Comparison of ENCODE assay signal across 25 cellular contexts in genomic region chr15:65372787-65373067, GRCh38. TPM values are rescaled to one million over a fixed set of nuclear protein-coding genes. Genes with fewer than 3 reads are reported as not detected.
DNase-seq lines count a peak whose midpoint lies in the region; FAIRE-seq and TF ChIP-seq lines count a peak whose summit lies in the region.
"Had no signal": no experiment of that assay in that cellular context is flagged by ENCODE, and none has a peak within 500 bp of the region (broad histone marks: within the 10 kb centered on the region; RNA-seq: fewer than 3 reads in every experiment).

No MANE protein-coding gene starts in this region.

- FAIRE-seq in GM12892 (lab: Jason Lieb, UNC): no peak
- FAIRE-seq: G401.6, H54, islet of Langerhans had no signal

- peaks cover 14% of the 10 kb centered on the region for H3K79me1 ChIP-seq in mesendoderm (ENCODE audit: low read length)

- DNase-seq in DMS 273 (lab: John Stamatoyannopoulos, UW; ENCODE audit: unreplicated experiment) (peak; percentile 66), DMS 273 treated with DMSO at 0.1 percent for 48 hours (lab: John Stamatoyannopoulos, UW) (no peak), NCI-H526 treated with DMSO at 0.1 percent for 48 hours (lab: John Stamatoyannopoulos, UW) (peak; percentile 72), mesendoderm (no peak), SHP77 treated with DMSO at 0.1 percent for 48 hours (lab: John Stamatoyannopoulos, UW) (no peak), GM12892 (ENCODE audit: insufficient read length) (no peak), NCI-H1930 (lab: John Stamatoyannopoulos, UW) (no peak)
- DNase-seq: activated B cell treated with CpG ODN at 0.5 μM for 24 hours; activated naive CD4-positive, alpha-beta T cell treated with anti-CD3 and anti-CD28 coated beads, Interleukin-2, amount 50 U/mL, for 16 hours; amniotic stem cell; CD4-positive, alpha-beta memory T cell; left ventricle myocardium inferior; naive B cell; NCI-H1417 treated with DMSO at 0.1 percent for 48 hours; NCI-H226; PC-3; stimulated activated naive CD4-positive, alpha-beta T cell; uterus had no signal

- H3K4me1 ChIP-seq in HEK293 (ENCODE audit: control insufficient read depth, insufficient read depth, low read length): no peaks in the 10 kb centered on the region; the same call in 1 of the 2 replicates
- peaks cover 20% of the 10 kb centered on the region for H3K4me1 ChIP-seq in mesendoderm (ENCODE audit: control insufficient read depth, low read depth, low read length)
- H3K4me1 ChIP-seq: breast epithelium, uterus had no signal

- TF ChIP-seq POLR2A in GM12892 (IDR thresholded peaks at IDR 0.05; ENCODE audit: low read depth, low read length): no peak

- H3K4me2 ChIP-seq in mesendoderm (ENCODE audit: low read length): no peak overlapping the region

- H3K36me3 ChIP-seq in HEK293 (ENCODE audit: control insufficient read depth in 2 of 2, insufficient read depth in 1 of 2, low read length in 2 of 2): no peaks in the 10 kb centered on the region; a peak in 1 of 3 replicates
- H3K36me3 ChIP-seq in mesendoderm (ENCODE audit: control insufficient read depth, insufficient read depth, low read length): peaks cover 2% of the 10 kb centered on the region
- H3K36me3 ChIP-seq: breast epithelium, left ventricle myocardium inferior, thoracic aorta, uterus had no signal

- no peak overlapping the region for H3K18ac ChIP-seq in mesendoderm (ENCODE audit: low read length)

- H3K9me3 ChIP-seq in HEK293 (ENCODE audit: control insufficient read depth, insufficient read depth, low read depth, low read length): no peaks in the 10 kb centered on the region
- H3K9me3 ChIP-seq: breast epithelium, left ventricle myocardium inferior, thoracic aorta, uterus had no signal

- H4K5ac ChIP-seq in mesendoderm (ENCODE audit: low read length): no peak overlapping the region

- H3K27ac ChIP-seq in HEK293 (ENCODE audit: extremely low read depth, low read depth, low read length): no peak overlapping the region
- no peak overlapping the region for H3K27ac ChIP-seq in mesendoderm (ENCODE audit: low read depth, low read length)
- H3K27ac ChIP-seq: 22Rv1, breast epithelium, left ventricle myocardium inferior, thoracic aorta, uterus had no signal

- H2BK120ac ChIP-seq in mesendoderm (ENCODE audit: low read depth, low read length): no peak overlapping the region

- no peak overlapping the region for H4K8ac ChIP-seq in mesendoderm (ENCODE audit: low read depth, low read length)

- H2AK5ac ChIP-seq in mesendoderm (ENCODE audit: low read length): no peak overlapping the region

- CTCF ChIA-PET in HEK293 (lab: Yijun Ruan, JAX): interaction anchor here (2.1 kb wide), 1 partner anchor 12 kb away, joined by 10 read pairs; no protein-coding TSS in a partner anchor

- H3K23ac ChIP-seq in mesendoderm (ENCODE audit: low read length): no peak overlapping the region

- H3K4me3 ChIP-seq in HEK293 (ENCODE audit: low read depth, low read length) (no peak overlapping the region), mesendoderm (ENCODE audit: low read length) (no peak overlapping the region)
- H3K4me3 ChIP-seq: breast epithelium, left ventricle myocardium inferior, thoracic aorta, uterus had no signal

- TF ChIP-seq CTCF in HEK293 (tag by site-specific recombination; IDR thresholded peaks at IDR 0.05): no peak

- H3K27me3 ChIP-seq in mesendoderm (ENCODE audit: insufficient read depth, low read length, poor library complexity): no peaks in the 10 kb centered on the region
- H3K27me3 ChIP-seq: uterus had no signal

- H3K79me2 ChIP-seq in mesendoderm (ENCODE audit: control insufficient read depth, insufficient read depth, low read length): peaks cover 16% of the 10 kb centered on the region

- H3K4ac ChIP-seq in mesendoderm (ENCODE audit: low read depth, low read length): no peak overlapping the region

- H2BK5ac ChIP-seq in mesendoderm (ENCODE audit: low read length): no peak overlapping the region

- WGBS in mesendoderm (ENCODE audit: extremely low coverage, insufficient coverage, low lambda C conversion rate): no CpG with 5 or more reads among the region's 4 CpGs

- H3K9ac ChIP-seq in mesendoderm (ENCODE audit: low read length): peak overlapping the region; percentile 22

- POLR2A ChIA-PET in HEK293 (lab: Yijun Ruan, JAX): interaction anchor here (1.1 kb wide), 2 partner anchors 52 to 68 kb away, joined by 3 to 4 read pairs; partner anchors contain the start of gene RNU5B-1

- no peak overlapping the region for H2BK15ac ChIP-seq in mesendoderm (replicated peaks; ENCODE audit: low read depth)

- H3K56ac ChIP-seq in mesendoderm (ENCODE audit: low read length): no peak overlapping the region

TF ChIP-seq in HEK293, 187 proteins besides CTCF, POLR2A, EP300 and RAD21:
- TF ChIP-seq, protein P1, sequence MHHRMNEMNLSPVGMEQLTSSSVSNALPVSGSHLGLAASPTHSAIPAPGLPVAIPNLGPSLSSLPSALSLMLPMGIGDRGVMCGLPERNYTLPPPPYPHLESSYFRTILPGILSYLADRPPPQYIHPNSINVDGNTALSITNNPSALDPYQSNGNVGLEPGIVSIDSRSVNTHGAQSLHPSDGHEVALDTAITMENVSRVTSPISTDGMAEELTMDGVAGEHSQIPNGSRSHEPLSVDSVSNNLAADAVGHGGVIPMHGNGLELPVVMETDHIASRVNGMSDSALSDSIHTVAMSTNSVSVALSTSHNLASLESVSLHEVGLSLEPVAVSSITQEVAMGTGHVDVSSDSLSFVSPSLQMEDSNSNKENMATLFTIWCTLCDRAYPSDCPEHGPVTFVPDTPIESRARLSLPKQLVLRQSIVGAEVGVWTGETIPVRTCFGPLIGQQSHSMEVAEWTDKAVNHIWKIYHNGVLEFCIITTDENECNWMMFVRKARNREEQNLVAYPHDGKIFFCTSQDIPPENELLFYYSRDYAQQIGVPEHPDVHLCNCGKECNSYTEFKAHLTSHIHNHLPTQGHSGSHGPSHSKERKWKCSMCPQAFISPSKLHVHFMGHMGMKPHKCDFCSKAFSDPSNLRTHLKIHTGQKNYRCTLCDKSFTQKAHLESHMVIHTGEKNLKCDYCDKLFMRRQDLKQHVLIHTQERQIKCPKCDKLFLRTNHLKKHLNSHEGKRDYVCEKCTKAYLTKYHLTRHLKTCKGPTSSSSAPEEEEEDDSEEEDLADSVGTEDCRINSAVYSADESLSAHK (tag by site-specific recombination; IDR thresholded peaks at IDR 0.05): peak; percentile 87
- TF ChIP-seq ZNF768 (tag by site-specific recombination; IDR thresholded peaks at IDR 0.05) (no peak), ZBTB7A (tag by site-specific recombination; IDR thresholded peaks at IDR 0.05; ENCODE audit: low read depth) (no peak), ZNF664 (tag by site-specific recombination; IDR thresholded peaks at IDR 0.05) (no peak), GLIS1 (tag by site-specific recombination; IDR thresholded peaks at IDR 0.05) (peak; percentile 86), ZNF624 (tag by site-specific recombination; IDR thresholded peaks at IDR 0.05) (no peak), ZNF37A (tag by site-specific recombination; IDR thresholded peaks at IDR 0.05) (no peak), ZNF302 (tag by site-specific recombination; IDR thresholded peaks at IDR 0.05; ENCODE audit: low read depth) (no peak)

RNA-seq across cellular contexts. Expression of gene IGDCC3, which starts 5.1 kb away (rescaled TPM):
- polyA plus RNA-seq in mesendoderm (2013, experiment 1 of 2): 44.0 TPM
- polyA plus RNA-seq in mesendoderm (2013, experiment 2 of 2): 43.7 TPM
- polyA plus RNA-seq in GM12892 (2012; ENCODE audit: missing spikeins): not detected
- polyA plus RNA-seq: CD4-positive, alpha-beta memory T cell had no signal

RNA-seq across cellular contexts. Expression of gene IGDCC4, which starts 50.0 kb away (rescaled TPM):
- 1.7 TPM for polyA plus RNA-seq in mesendoderm (2013, experiment 1 of 2)
- 1.8 TPM for polyA plus RNA-seq in mesendoderm (2013, experiment 2 of 2)
- 0.59 TPM for polyA plus RNA-seq in GM12892 (2012; ENCODE audit: missing spikeins)

Comparison
In these comparisons a context has a peak if more than half of its experiments do, and no peak if none do; other contexts are left out.
1. DNase-seq: peak in DMS 273 (single experiment) and NCI-H526 treated with DMSO at 0.1 percent for 48 hours (single experiment); none in DMS 273 treated with DMSO at 0.1 percent for 48 hours (single experiment), mesendoderm (single experiment), SHP77 treated with DMSO at 0.1 percent for 48 hours (single experiment), GM12892 (single experiment) and NCI-H1930 (0 of 2).